Comparison of ENCODE assay signal across 1 cellular context in the genomic region with DNA sequence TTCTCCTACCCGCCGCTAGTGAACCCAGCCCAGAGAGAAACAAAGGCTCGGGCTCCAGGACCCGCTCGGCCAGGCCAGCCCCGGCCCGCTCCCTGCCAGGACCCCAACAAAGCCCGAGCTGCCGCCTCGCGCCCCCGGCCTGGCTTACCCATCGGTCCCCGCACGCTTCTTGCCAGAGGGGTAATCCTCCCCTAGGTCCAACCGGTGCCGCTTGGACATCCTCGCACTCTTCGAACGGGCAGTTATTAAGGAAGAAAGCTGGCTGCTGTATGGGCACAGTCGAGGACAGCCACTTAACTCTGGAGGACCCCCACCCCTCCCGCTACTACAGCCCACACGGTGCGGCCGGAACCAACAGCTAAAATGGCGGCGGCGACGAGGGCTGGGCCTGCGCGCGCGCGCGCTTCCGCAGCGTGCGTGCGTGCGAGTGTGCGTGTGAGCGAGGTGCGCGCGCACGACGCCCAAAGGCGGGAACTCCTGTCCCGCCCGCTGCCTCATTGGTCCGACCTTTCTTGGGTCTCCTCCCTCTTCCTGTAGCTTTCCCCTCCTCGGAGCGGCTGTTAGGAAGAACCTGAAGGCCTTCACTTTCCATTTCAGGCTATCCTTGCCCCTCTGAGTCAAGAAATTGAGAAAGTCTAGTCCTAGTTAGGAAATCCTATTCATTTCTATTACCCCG.
TF ChIP-seq lines count a peak whose summit lies in the region.

A gene (minus strand): TSS at position 380 of the 676 bp plus-strand sequence. CDS start 161 bp downstream, at position 219.

TF ChIP-seq in GM12878, 131 proteins besides CTCF, POLR2A, EP300 and RAD21 (continued from another document):
- TF ChIP-seq, protein P1, sequence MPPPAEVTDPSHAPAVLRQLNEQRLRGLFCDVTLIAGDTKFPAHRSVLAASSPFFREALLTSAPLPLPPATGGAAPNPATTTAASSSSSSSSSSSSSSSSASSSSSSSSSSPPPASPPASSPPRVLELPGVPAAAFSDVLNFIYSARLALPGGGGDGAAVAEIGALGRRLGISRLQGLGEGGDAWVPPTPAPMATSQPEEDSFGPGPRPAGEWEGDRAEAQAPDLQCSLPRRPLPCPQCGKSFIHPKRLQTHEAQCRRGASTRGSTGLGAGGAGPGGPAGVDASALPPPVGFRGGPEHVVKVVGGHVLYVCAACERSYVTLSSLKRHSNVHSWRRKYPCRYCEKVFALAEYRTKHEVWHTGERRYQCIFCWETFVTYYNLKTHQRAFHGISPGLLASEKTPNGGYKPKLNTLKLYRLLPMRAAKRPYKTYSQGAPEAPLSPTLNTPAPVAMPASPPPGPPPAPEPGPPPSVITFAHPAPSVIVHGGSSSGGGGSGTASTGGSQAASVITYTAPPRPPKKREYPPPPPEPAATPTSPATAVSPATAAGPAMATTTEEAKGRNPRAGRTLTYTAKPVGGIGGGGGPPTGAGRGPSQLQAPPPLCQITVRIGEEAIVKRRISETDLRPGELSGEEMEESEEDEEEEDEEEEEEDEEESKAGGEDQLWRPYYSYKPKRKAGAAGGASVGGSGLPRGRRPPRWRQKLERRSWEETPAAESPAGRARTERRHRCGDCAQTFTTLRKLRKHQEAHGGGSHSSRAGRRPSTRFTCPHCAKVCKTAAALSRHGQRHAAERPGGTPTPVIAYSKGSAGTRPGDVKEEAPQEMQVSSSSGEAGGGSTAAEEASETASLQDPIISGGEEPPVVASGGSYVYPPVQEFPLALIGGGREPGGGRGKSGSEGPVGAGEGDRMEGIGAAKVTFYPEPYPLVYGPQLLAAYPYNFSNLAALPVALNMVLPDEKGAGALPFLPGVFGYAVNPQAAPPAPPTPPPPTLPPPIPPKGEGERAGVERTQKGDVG (CRISPR knock-in tag; IDR thresholded peaks at IDR 0.05) = no peak
- TF ChIP-seq, protein P2, sequence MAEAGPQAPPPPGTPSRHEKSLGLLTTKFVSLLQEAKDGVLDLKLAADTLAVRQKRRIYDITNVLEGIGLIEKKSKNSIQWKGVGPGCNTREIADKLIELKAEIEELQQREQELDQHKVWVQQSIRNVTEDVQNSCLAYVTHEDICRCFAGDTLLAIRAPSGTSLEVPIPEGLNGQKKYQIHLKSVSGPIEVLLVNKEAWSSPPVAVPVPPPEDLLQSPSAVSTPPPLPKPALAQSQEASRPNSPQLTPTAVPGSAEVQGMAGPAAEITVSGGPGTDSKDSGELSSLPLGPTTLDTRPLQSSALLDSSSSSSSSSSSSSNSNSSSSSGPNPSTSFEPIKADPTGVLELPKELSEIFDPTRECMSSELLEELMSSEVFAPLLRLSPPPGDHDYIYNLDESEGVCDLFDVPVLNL (IDR thresholded peaks at IDR 0.05; ENCODE audit: low read depth, low read length) = peak; percentile 80
- TF ChIP-seq TBL1XR1 (IDR thresholded peaks at IDR 0.05; ENCODE audit: low read depth, low read length) (no peak), SIX5 (IDR thresholded peaks at IDR 0.05; ENCODE audit: low read depth, low read length, severe bottlenecking) (peak; percentile 11), EZH2 (IDR thresholded peaks at IDR 0.05; ENCODE audit: borderline replicate concordance, control insufficient read depth, low read depth, low read length) (no peak), ZNF207 (IDR thresholded peaks at IDR 0.05; ENCODE audit: borderline replicate concordance) (no peak), MTA2 (IDR thresholded peaks at IDR 0.05; ENCODE audit: low read depth) (no peak), EGR1 (IDR thresholded peaks at IDR 0.05; ENCODE audit: borderline replicate concordance in 1 of 2, low read depth in 2 of 2, low read length in 2 of 2) (peak in 1 of 2 experiments; percentile 96; a peak in 1 of 3 replicates), SPI1 (IDR thresholded peaks at IDR 0.05; ENCODE audit: borderline replicate concordance, insufficient read depth, low read depth, low read length) (0 out of 2 replicates have a peak, but pooled peaks have one; percentile 34), RAD51 (IDR thresholded peaks at IDR 0.05) (no peak), ZNF622 (IDR thresholded peaks at IDR 0.05) (no peak), CREB1 (IDR thresholded peaks at IDR 0.05; ENCODE audit: low read depth) (peak; percentile 83)
- TF ChIP-seq, protein P3, sequence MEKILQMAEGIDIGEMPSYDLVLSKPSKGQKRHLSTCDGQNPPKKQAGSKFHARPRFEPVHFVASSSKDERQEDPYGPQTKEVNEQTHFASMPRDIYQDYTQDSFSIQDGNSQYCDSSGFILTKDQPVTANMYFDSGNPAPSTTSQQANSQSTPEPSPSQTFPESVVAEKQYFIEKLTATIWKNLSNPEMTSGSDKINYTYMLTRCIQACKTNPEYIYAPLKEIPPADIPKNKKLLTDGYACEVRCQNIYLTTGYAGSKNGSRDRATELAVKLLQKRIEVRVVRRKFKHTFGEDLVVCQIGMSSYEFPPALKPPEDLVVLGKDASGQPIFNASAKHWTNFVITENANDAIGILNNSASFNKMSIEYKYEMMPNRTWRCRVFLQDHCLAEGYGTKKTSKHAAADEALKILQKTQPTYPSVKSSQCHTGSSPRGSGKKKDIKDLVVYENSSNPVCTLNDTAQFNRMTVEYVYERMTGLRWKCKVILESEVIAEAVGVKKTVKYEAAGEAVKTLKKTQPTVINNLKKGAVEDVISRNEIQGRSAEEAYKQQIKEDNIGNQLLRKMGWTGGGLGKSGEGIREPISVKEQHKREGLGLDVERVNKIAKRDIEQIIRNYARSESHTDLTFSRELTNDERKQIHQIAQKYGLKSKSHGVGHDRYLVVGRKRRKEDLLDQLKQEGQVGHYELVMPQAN (conservative IDR thresholded peaks at IDR 0.05) = peak; percentile 28; the same call in 1 of the 2 replicates
- TF ChIP-seq, protein P4, sequence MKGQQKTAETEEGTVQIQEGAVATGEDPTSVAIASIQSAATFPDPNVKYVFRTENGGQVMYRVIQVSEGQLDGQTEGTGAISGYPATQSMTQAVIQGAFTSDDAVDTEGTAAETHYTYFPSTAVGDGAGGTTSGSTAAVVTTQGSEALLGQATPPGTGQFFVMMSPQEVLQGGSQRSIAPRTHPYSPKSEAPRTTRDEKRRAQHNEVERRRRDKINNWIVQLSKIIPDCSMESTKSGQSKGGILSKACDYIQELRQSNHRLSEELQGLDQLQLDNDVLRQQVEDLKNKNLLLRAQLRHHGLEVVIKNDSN (IDR thresholded peaks at IDR 0.05; ENCODE audit: borderline replicate concordance, extremely low read length, insufficient read depth, low read depth, low read length) = no peak
